1 cellular context compared by ENCODE assay signal in genomic region chr16:28822520-28823290, GRCh38.
TF ChIP-seq lines count a peak whose summit lies in the region.

A gene with protein sequence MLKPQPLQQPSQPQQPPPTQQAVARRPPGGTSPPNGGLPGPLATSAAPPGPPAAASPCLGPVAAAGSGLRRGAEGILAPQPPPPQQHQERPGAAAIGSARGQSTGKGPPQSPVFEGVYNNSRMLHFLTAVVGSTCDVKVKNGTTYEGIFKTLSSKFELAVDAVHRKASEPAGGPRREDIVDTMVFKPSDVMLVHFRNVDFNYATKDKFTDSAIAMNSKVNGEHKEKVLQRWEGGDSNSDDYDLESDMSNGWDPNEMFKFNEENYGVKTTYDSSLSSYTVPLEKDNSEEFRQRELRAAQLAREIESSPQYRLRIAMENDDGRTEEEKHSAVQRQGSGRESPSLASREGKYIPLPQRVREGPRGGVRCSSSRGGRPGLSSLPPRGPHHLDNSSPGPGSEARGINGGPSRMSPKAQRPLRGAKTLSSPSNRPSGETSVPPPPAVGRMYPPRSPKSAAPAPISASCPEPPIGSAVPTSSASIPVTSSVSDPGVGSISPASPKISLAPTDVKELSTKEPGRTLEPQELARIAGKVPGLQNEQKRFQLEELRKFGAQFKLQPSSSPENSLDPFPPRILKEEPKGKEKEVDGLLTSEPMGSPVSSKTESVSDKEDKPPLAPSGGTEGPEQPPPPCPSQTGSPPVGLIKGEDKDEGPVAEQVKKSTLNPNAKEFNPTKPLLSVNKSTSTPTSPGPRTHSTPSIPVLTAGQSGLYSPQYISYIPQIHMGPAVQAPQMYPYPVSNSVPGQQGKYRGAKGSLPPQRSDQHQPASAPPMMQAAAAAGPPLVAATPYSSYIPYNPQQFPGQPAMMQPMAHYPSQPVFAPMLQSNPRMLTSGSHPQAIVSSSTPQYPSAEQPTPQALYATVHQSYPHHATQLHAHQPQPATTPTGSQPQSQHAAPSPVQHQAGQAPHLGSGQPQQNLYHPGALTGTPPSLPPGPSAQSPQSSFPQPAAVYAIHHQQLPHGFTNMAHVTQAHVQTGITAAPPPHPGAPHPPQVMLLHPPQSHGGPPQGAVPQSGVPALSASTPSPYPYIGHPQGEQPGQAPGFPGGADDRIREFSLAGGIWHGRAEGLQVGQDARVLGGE (plus strand): TSS chr16:28822999. CDS start chr16:28823260, 261 bp downstream.

TF ChIP-seq in GM23338, 12 proteins besides CTCF, POLR2A, EP300 and RAD21 (continued from another document):
- TF ChIP-seq REST (IDR thresholded peaks at IDR 0.05; ENCODE audit: unreplicated experiment) (no peak), EZH2phosphoT487 (IDR thresholded peaks at IDR 0.05; ENCODE audit: unreplicated experiment) (no peak)
